In the genomic region with DNA sequence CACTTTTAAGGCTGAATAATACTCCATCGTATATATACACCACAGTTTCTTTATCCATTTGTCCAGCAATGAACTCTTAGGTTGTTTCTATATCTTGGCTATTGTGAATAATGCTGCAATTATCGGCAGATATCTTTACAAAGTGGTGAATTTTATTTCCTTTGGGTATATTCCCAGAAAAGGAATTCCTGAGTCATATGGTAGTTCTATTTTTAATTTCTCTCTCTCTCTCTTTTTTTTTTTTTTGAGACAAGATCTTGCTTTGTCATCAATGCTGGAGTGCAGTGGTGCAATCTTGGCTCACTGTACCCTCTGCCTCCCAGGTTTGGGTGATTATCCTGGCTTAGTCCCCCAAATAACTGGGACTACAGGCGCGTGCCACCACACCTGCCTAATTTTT, we compare ENCODE assay signal across 15 cellular contexts.
DNase-seq lines count a peak whose midpoint lies in the region; TF ChIP-seq lines count a peak whose summit lies in the region.
"Had no signal": no experiment of that assay in that cellular context is flagged by ENCODE, and none has a peak within 500 bp of the region (broad histone marks: within the 10 kb centered on the region; RNA-seq: fewer than 3 reads in every experiment).

No MANE protein-coding gene starts in this region.

- no peak overlapping the region for H3K4me3 ChIP-seq in AG04449 (ENCODE audit: low read depth, low read length)
- H3K4me3 ChIP-seq: GM23338 had no signal

- H3K36me3 Mint-ChIP-seq in activated T-helper 1 cell treated with anti-CD3 and anti-CD28 coated beads, Interleukin-12 subunit alpha, Interleukin-12 subunit beta, Interleukin-2, Interleukin-4 antibody, amounts not matched to agents 30 ng/mL and 10 ng/mL and 1 ng/mL, durations not matched to agents 14 hours and 24 hours and 36 hours (ENCODE audit: low read depth): no peaks in the 10 kb centered on the region
- H3K36me3 Mint-ChIP-seq: type B pancreatic cell had no signal

- H3K27ac Mint-ChIP-seq in activated T-helper 1 cell treated with anti-CD3 and anti-CD28 coated beads, Interleukin-12 subunit alpha, Interleukin-12 subunit beta, Interleukin-2, Interleukin-4 antibody, amounts not matched to agents 30 ng/mL and 10 ng/mL and 1 ng/mL, durations not matched to agents 14 hours and 24 hours and 36 hours: no peak overlapping the region
- H3K27ac Mint-ChIP-seq: GM23338, type B pancreatic cell had no signal

- H3K4me3 Mint-ChIP-seq in activated T-helper 1 cell treated with anti-CD3 and anti-CD28 coated beads, Interleukin-12 subunit alpha, Interleukin-12 subunit beta, Interleukin-2, Interleukin-4 antibody, amounts not matched to agents 30 ng/mL and 10 ng/mL and 1 ng/mL, durations not matched to agents 14 hours and 24 hours and 36 hours: no peak overlapping the region
- H3K4me3 Mint-ChIP-seq: GM23338, type B pancreatic cell had no signal

- CTCF ChIA-PET in AG04449 (lab: Yijun Ruan, JAX): interaction anchor here (1.6 kb wide), 1 partner anchor 12 kb away, joined by 3 read pairs; no protein-coding TSS in a partner anchor

- POLR2A ChIA-PET in AG04449 (lab: Yijun Ruan, JAX): interaction anchor here (0.7 to 0.8 kb wide), 2 partner anchors 14 to 41 kb away, joined by 3 read pairs; no protein-coding TSS in a partner anchor

- intact Hi-C loops in activated T-helper 1 cell treated with anti-CD3 and anti-CD28 coated beads, Interleukin-12 subunit alpha, Interleukin-12 subunit beta, Interleukin-2, Interleukin-4 antibody, amounts not matched to agents 30 ng/mL and 10 ng/mL and 1 ng/mL, durations not matched to agents 14 hours and 24 hours and 36 hours (cut with micrococcal nuclease): no loop called here

- DNase-seq in AG04449 (ENCODE audit: low read depth, low spot score): peak; percentile 58
- DNase-seq in LHCN-M2 (ENCODE audit: low read depth): peak; percentile 72
- peak; percentile 24 for DNase-seq in brain pericyte (ENCODE audit: low read depth, low spot score)
- DNase-seq in hepatic stellate cell (ENCODE audit: low spot score): peak; percentile 24
- no peak for DNase-seq in activated T-helper 1 cell treated with anti-CD3 and anti-CD28 coated beads, Interleukin-12 subunit alpha, Interleukin-12 subunit beta, Interleukin-2, Interleukin-4 antibody, amounts not matched to agents 30 ng/mL and 10 ng/mL and 1 ng/mL, durations not matched to agents 14 hours and 24 hours and 36 hours (ENCODE audit: low spot score)
- DNase-seq in activated gamma-delta T cell treated with Interleukin-2 at 50 U/mL for 16 hours: no peak
- no peak for DNase-seq in NCI-H2029 (lab: John Stamatoyannopoulos, UW)
- no peak for DNase-seq in stimulated activated CD8-positive, alpha-beta memory T cell treated with anti-CD3 and anti-CD28 coated beads, Interleukin-4, amount 100 ng/mL, for 48 hours
- DNase-seq: ACHN, cerebellar nuclear complex, DMS79, erythroblast, NCI-H1436 treated with DMSO at 0.1 percent for 48 hours had no signal

- no peaks in the 10 kb centered on the region for H3K9me3 Mint-ChIP-seq in activated T-helper 1 cell treated with anti-CD3 and anti-CD28 coated beads, Interleukin-12 subunit alpha, Interleukin-12 subunit beta, Interleukin-2, Interleukin-4 antibody, amounts not matched to agents 30 ng/mL and 10 ng/mL and 1 ng/mL, durations not matched to agents 14 hours and 24 hours and 36 hours
- H3K9me3 Mint-ChIP-seq: GM23338 had no signal

- TF ChIP-seq CTCF in AG04449 (IDR thresholded peaks at IDR 0.05; ENCODE audit: insufficient read depth, low read length, missing control alignments): no peak

- H3K4me1 Mint-ChIP-seq in activated T-helper 1 cell treated with anti-CD3 and anti-CD28 coated beads, Interleukin-12 subunit alpha, Interleukin-12 subunit beta, Interleukin-2, Interleukin-4 antibody, amounts not matched to agents 30 ng/mL and 10 ng/mL and 1 ng/mL, durations not matched to agents 14 hours and 24 hours and 36 hours (ENCODE audit: low read depth): no peaks in the 10 kb centered on the region
- H3K4me1 Mint-ChIP-seq: GM23338 had no signal

- H3K27me3 Mint-ChIP-seq in activated T-helper 1 cell treated with anti-CD3 and anti-CD28 coated beads, Interleukin-12 subunit alpha, Interleukin-12 subunit beta, Interleukin-2, Interleukin-4 antibody, amounts not matched to agents 30 ng/mL and 10 ng/mL and 1 ng/mL, durations not matched to agents 14 hours and 24 hours and 36 hours (ENCODE audit: insufficient read depth): no peaks in the 10 kb centered on the region
- H3K27me3 Mint-ChIP-seq: type B pancreatic cell had no signal

Comparison
In these comparisons a context has a peak if more than half of its experiments do, and no peak if none do; other contexts are left out.
1. DNase-seq: peak in AG04449 (single experiment), LHCN-M2 (single experiment), brain pericyte (single experiment) and hepatic stellate cell (single experiment); none in activated T-helper 1 cell treated with anti-CD3 and anti-CD28 coated beads, Interleukin-12 subunit alpha, Interleukin-12 subunit beta, Interleukin-2, Interleukin-4 antibody, amounts not matched to agents 30 ng/mL and 10 ng/mL and 1 ng/mL, durations not matched to agents 14 hours and 24 hours and 36 hours (single experiment), activated gamma-delta T cell treated with Interleukin-2 at 50 U/mL for 16 hours (single experiment), NCI-H2029 (single experiment) and stimulated activated CD8-positive, alpha-beta memory T cell treated with anti-CD3 and anti-CD28 coated beads, Interleukin-4, amount 100 ng/mL, for 48 hours (single experiment).